ENCODE assay signal across 1 cellular context in the genomic region with DNA sequence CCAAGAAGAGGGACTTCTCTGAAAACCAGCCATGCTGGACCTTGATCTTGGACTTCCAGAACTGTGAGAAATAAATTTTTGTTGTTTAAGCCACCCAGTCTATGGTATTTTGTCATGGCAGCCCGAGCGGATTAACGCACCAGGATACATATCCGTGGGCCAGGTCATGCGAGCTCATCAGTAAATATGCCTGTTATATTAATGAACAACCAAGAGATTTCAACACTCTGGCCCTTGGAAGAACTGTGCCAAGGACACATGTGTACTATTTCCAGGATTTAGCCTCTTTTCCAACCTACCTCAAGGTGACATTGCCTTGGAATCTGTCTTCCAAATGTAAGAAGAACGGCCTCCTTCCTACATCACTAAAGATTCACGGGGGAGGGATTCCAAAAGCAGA.
TF ChIP-seq lines count a peak whose summit lies in the region.

No MANE protein-coding gene starts in this region.

TF ChIP-seq in HepG2, 621 proteins besides CTCF, POLR2A, EP300 and RAD21 (continued from another document and continues in another):
- TF ChIP-seq, protein P1, sequence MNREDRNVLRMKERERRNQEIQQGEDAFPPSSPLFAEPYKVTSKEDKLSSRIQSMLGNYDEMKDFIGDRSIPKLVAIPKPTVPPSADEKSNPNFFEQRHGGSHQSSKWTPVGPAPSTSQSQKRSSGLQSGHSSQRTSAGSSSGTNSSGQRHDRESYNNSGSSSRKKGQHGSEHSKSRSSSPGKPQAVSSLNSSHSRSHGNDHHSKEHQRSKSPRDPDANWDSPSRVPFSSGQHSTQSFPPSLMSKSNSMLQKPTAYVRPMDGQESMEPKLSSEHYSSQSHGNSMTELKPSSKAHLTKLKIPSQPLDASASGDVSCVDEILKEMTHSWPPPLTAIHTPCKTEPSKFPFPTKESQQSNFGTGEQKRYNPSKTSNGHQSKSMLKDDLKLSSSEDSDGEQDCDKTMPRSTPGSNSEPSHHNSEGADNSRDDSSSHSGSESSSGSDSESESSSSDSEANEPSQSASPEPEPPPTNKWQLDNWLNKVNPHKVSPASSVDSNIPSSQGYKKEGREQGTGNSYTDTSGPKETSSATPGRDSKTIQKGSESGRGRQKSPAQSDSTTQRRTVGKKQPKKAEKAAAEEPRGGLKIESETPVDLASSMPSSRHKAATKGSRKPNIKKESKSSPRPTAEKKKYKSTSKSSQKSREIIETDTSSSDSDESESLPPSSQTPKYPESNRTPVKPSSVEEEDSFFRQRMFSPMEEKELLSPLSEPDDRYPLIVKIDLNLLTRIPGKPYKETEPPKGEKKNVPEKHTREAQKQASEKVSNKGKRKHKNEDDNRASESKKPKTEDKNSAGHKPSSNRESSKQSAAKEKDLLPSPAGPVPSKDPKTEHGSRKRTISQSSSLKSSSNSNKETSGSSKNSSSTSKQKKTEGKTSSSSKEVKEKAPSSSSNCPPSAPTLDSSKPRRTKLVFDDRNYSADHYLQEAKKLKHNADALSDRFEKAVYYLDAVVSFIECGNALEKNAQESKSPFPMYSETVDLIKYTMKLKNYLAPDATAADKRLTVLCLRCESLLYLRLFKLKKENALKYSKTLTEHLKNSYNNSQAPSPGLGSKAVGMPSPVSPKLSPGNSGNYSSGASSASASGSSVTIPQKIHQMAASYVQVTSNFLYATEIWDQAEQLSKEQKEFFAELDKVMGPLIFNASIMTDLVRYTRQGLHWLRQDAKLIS (CRISPR knock-in tag; IDR thresholded peaks at IDR 0.05), result no peak
- TF ChIP-seq, protein P2, sequence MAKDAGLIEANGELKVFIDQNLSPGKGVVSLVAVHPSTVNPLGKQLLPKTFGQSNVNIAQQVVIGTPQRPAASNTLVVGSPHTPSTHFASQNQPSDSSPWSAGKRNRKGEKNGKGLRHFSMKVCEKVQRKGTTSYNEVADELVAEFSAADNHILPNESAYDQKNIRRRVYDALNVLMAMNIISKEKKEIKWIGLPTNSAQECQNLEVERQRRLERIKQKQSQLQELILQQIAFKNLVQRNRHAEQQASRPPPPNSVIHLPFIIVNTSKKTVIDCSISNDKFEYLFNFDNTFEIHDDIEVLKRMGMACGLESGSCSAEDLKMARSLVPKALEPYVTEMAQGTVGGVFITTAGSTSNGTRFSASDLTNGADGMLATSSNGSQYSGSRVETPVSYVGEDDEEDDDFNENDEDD (CRISPR knock-in tag; IDR thresholded peaks at IDR 0.05; ENCODE audit: borderline replicate concordance), result no peak
- TF ChIP-seq FOXA3 (CRISPR knock-in tag; IDR thresholded peaks at IDR 0.05) (peak; percentile 26; the same call in 1 of the 2 replicates), YEATS2 (CRISPR knock-in tag; IDR thresholded peaks at IDR 0.05; ENCODE audit: borderline replicate concordance) (no peak), ZNF430 (CRISPR knock-in tag; IDR thresholded peaks at IDR 0.05) (no peak), ZNF510 (CRISPR knock-in tag; IDR thresholded peaks at IDR 0.05; ENCODE audit: low read depth) (no peak), MAZ (IDR thresholded peaks at IDR 0.05; ENCODE audit: borderline replicate concordance, low read depth, low read length) (no peak), MAZ (CRISPR knock-in tag; IDR thresholded peaks at IDR 0.05; ENCODE audit: low read depth) (no peak), SP4 (CRISPR knock-in tag; IDR thresholded peaks at IDR 0.05) (no peak), SNRNP70 (IDR thresholded peaks at IDR 0.05; ENCODE audit: low read depth, low read length) (no peak), TEAD3 (CRISPR knock-in tag; optimal IDR thresholded peaks at IDR 0.05; ENCODE audit: borderline replicate concordance) (peak; percentile 8), TBL1XR1 (IDR thresholded peaks at IDR 0.05; ENCODE audit: borderline replicate concordance, low read length, partially characterized antibody) (no peak), ARNT2 (CRISPR knock-in tag; IDR thresholded peaks at IDR 0.05; ENCODE audit: low read depth) (no peak), ZNF766 (CRISPR knock-in tag; IDR thresholded peaks at IDR 0.05; ENCODE audit: borderline replicate concordance) (no peak), HNF4A (CRISPR knock-in tag; IDR thresholded peaks at IDR 0.05) (peak; percentile 52), SOX5 (CRISPR knock-in tag; IDR thresholded peaks at IDR 0.05; ENCODE audit: borderline replicate concordance) (no peak), BHLHE40 (IDR thresholded peaks at IDR 0.05; ENCODE audit: low read length) (no peak), MTA3 (CRISPR knock-in tag; IDR thresholded peaks at IDR 0.05) (no peak), NR2F6 (IDR thresholded peaks at IDR 0.05) (no peak), NR2F6 (CRISPR knock-in tag; IDR thresholded peaks at IDR 0.05) (no peak), ZSCAN30 (CRISPR knock-in tag; IDR thresholded peaks at IDR 0.05) (no peak), ZC3H4 (CRISPR knock-in tag; IDR thresholded peaks at IDR 0.05; ENCODE audit: borderline replicate concordance) (no peak), SPEN (CRISPR knock-in tag; IDR thresholded peaks at IDR 0.05; ENCODE audit: low read depth) (no peak), ZBTB1 (CRISPR knock-in tag; IDR thresholded peaks at IDR 0.05; ENCODE audit: borderline replicate concordance) (no peak), ZNF253 (CRISPR knock-in tag; IDR thresholded peaks at IDR 0.05; ENCODE audit: borderline replicate concordance) (no peak), CBX2 (IDR thresholded peaks at IDR 0.05; ENCODE audit: low read depth, low read length) (no peak), CBX2 (CRISPR knock-in tag; IDR thresholded peaks at IDR 0.05; ENCODE audit: low read depth) (no peak), ZNF672 (CRISPR knock-in tag; IDR thresholded peaks at IDR 0.05) (no peak), ZEB1 (IDR thresholded peaks at IDR 0.05; ENCODE audit: insufficient replicate concordance, low read depth) (no peak), HMGA1 (CRISPR knock-in tag; conservative IDR thresholded peaks at IDR 0.05) (no peak)
- TF ChIP-seq, protein P3, sequence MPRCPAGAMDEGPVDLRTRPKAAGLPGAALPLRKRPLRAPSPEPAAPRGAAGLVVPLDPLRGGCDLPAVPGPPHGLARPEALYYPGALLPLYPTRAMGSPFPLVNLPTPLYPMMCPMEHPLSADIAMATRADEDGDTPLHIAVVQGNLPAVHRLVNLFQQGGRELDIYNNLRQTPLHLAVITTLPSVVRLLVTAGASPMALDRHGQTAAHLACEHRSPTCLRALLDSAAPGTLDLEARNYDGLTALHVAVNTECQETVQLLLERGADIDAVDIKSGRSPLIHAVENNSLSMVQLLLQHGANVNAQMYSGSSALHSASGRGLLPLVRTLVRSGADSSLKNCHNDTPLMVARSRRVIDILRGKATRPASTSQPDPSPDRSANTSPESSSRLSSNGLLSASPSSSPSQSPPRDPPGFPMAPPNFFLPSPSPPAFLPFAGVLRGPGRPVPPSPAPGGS (CRISPR knock-in tag; IDR thresholded peaks at IDR 0.05), result no peak
- TF ChIP-seq, protein P4, sequence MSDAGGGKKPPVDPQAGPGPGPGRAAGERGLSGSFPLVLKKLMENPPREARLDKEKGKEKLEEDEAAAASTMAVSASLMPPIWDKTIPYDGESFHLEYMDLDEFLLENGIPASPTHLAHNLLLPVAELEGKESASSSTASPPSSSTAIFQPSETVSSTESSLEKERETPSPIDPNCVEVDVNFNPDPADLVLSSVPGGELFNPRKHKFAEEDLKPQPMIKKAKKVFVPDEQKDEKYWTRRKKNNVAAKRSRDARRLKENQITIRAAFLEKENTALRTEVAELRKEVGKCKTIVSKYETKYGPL (CRISPR knock-in tag; IDR thresholded peaks at IDR 0.05), result no peak
- TF ChIP-seq, protein P5, sequence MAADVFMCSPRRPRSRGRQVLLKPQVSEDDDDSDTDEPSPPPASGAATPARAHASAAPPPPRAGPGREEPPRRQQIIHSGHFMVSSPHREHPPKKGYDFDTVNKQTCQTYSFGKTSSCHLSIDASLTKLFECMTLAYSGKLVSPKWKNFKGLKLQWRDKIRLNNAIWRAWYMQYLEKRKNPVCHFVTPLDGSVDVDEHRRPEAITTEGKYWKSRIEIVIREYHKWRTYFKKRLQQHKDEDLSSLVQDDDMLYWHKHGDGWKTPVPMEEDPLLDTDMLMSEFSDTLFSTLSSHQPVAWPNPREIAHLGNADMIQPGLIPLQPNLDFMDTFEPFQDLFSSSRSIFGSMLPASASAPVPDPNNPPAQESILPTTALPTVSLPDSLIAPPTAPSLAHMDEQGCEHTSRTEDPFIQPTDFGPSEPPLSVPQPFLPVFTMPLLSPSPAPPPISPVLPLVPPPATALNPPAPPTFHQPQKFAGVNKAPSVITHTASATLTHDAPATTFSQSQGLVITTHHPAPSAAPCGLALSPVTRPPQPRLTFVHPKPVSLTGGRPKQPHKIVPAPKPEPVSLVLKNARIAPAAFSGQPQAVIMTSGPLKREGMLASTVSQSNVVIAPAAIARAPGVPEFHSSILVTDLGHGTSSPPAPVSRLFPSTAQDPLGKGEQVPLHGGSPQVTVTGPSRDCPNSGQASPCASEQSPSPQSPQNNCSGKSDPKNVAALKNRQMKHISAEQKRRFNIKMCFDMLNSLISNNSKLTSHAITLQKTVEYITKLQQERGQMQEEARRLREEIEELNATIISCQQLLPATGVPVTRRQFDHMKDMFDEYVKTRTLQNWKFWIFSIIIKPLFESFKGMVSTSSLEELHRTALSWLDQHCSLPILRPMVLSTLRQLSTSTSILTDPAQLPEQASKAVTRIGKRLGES (CRISPR knock-in tag; IDR thresholded peaks at IDR 0.05; ENCODE audit: borderline replicate concordance), result no peak
- TF ChIP-seq, protein P6, sequence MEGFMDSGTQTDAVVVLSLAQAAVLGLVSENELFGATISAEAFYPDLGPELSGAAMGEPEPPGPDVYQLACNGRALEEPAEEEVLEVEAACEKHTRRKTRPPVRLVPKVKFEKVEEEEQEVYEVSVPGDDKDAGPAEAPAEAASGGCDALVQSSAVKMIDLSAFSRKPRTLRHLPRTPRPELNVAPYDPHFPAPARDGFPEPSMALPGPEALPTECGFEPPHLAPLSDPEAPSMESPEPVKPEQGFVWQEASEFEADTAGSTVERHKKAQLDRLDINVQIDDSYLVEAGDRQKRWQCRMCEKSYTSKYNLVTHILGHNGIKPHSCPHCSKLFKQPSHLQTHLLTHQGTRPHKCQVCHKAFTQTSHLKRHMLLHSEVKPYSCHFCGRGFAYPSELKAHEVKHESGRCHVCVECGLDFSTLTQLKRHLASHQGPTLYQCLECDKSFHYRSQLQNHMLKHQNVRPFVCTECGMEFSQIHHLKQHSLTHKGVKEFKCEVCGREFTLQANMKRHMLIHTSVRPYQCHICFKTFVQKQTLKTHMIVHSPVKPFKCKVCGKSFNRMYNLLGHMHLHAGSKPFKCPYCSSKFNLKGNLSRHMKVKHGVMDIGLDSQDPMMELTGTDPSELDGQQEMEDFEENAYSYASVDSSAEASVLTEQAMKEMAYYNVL (CRISPR knock-in tag; IDR thresholded peaks at IDR 0.05; ENCODE audit: borderline replicate concordance), result no peak
- TF ChIP-seq, protein P7, sequence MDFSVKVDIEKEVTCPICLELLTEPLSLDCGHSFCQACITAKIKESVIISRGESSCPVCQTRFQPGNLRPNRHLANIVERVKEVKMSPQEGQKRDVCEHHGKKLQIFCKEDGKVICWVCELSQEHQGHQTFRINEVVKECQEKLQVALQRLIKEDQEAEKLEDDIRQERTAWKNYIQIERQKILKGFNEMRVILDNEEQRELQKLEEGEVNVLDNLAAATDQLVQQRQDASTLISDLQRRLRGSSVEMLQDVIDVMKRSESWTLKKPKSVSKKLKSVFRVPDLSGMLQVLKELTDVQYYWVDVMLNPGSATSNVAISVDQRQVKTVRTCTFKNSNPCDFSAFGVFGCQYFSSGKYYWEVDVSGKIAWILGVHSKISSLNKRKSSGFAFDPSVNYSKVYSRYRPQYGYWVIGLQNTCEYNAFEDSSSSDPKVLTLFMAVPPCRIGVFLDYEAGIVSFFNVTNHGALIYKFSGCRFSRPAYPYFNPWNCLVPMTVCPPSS (IDR thresholded peaks at IDR 0.05), result no peak
- TF ChIP-seq, protein P8, sequence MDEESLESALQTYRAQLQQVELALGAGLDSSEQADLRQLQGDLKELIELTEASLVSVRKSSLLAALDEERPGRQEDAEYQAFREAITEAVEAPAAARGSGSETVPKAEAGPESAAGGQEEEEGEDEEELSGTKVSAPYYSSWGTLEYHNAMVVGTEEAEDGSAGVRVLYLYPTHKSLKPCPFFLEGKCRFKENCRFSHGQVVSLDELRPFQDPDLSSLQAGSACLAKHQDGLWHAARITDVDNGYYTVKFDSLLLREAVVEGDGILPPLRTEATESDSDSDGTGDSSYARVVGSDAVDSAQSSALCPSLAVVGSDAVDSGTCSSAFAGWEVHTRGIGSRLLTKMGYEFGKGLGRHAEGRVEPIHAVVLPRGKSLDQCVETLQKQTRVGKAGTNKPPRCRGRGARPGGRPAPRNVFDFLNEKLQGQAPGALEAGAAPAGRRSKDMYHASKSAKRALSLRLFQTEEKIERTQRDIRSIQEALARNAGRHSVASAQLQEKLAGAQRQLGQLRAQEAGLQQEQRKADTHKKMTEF (CRISPR knock-in tag; IDR thresholded peaks at IDR 0.05), result no peak
- TF ChIP-seq, protein P9, sequence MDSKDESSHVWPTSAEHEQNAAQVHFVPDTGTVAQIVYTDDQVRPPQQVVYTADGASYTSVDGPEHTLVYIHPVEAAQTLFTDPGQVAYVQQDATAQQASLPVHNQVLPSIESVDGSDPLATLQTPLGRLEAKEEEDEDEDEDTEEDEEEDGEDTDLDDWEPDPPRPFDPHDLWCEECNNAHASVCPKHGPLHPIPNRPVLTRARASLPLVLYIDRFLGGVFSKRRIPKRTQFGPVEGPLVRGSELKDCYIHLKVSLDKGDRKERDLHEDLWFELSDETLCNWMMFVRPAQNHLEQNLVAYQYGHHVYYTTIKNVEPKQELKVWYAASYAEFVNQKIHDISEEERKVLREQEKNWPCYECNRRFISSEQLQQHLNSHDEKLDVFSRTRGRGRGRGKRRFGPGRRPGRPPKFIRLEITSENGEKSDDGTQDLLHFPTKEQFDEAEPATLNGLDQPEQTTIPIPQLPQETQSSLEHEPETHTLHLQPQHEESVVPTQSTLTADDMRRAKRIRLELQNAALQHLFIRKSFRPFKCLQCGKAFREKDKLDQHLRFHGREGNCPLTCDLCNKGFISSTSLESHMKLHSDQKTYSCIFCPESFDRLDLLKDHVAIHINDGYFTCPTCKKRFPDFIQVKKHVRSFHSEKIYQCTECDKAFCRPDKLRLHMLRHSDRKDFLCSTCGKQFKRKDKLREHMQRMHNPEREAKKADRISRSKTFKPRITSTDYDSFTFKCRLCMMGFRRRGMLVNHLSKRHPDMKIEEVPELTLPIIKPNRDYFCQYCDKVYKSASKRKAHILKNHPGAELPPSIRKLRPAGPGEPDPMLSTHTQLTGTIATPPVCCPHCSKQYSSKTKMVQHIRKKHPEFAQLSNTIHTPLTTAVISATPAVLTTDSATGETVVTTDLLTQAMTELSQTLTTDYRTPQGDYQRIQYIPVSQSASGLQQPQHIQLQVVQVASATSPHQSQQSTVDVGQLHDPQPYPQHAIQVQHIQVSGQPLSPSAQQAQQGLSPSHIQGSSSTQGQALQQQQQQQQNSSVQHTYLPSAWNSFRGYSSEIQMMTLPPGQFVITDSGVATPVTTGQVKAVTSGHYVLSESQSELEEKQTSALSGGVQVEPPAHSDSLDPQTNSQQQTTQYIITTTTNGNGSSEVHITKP (CRISPR knock-in tag; IDR thresholded peaks at IDR 0.05; ENCODE audit: low read depth), result no peak
- TF ChIP-seq, protein P10, sequence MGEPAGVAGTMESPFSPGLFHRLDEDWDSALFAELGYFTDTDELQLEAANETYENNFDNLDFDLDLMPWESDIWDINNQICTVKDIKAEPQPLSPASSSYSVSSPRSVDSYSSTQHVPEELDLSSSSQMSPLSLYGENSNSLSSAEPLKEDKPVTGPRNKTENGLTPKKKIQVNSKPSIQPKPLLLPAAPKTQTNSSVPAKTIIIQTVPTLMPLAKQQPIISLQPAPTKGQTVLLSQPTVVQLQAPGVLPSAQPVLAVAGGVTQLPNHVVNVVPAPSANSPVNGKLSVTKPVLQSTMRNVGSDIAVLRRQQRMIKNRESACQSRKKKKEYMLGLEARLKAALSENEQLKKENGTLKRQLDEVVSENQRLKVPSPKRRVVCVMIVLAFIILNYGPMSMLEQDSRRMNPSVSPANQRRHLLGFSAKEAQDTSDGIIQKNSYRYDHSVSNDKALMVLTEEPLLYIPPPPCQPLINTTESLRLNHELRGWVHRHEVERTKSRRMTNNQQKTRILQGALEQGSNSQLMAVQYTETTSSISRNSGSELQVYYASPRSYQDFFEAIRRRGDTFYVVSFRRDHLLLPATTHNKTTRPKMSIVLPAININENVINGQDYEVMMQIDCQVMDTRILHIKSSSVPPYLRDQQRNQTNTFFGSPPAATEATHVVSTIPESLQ (CRISPR knock-in tag; conservative IDR thresholded peaks at IDR 0.05), result no peak
